1 cellular context compared by ENCODE assay signal in the genomic region with DNA sequence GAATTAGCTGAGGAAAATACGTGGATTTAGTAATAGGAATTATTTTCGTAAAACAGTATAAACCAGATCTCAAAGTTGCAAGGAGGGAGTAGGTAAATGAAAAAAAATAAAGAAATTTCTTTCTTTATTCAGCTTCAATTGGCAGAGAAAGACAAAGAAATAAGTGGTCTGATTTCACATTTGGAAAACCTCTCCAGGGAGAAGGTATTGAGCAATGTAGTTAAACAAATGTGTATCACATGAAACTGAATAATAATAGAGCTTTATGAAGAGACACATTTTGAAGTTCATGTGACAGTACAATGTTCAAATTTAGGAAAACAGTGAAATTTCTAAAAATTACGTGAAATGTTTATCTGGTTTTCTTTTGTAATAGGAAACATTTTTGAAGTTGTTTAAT.
TF ChIP-seq lines count a peak whose summit lies in the region.

No MANE protein-coding gene starts in this region.

TF ChIP-seq in IMR-90, 13 proteins besides CTCF, POLR2A, EP300 and RAD21:
- no peak for TF ChIP-seq FOS (IDR thresholded peaks at IDR 0.05; ENCODE audit: low read depth, low read length)
- TF ChIP-seq CHD1 (IDR thresholded peaks at IDR 0.05; ENCODE audit: low read depth, low read length), result no peak
- no peak for TF ChIP-seq MXI1 (IDR thresholded peaks at IDR 0.05; ENCODE audit: borderline replicate concordance, low read depth, low read length)
- peak; percentile 38; the same call in 1 of the 2 replicates for TF ChIP-seq CEBPB (IDR thresholded peaks at IDR 0.05; ENCODE audit: low read depth, low read length)
- no peak for TF ChIP-seq RCOR1 (IDR thresholded peaks at IDR 0.05; ENCODE audit: insufficient replicate concordance, low read length)
